ENCODE assay signal across 7 cellular contexts in the genomic region with DNA sequence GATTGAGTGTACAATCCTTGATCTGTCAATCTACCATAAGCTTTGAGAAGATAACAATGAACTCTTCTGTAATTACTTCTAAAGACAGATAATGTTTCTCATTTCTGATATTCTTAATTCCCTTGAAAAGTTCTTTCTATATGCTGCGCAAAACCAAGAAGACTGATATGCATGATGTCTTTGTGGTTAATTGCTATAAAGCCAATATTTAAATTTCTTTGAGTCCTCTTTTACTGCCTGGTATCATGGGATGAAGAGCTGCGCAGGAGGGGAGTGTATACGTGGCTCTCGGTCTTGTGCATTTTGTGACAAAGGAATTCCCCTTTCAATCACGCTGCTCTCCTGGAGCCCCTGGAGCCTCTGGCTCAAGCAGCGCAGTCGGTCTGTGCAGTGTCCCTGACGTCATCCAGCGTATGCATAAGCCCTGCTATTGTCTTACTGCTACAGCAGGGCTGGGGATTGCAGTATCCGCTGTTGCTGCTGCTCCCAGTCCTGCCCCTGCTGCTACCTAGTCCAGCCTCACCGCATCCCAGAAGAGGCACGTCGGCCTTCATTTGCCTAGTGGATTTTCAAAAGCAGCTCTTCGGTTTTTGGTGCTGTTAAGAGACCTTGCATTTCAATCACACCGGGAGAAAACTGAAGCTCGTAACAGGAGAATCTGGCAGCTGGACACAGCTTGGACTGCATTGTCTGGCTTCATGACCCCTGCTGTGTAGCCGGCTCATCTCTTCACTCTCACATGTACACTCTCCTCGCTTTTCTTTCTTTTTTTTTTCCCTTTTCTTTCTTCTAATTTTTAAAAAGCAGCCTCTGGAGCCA.
A peak's percentile ranks its signal among the peaks of the same experiment; 100 is the strongest.
DNase-seq lines count a peak whose midpoint lies in the region; ATAC-seq and TF ChIP-seq lines count a peak whose summit lies in the region.

No MANE protein-coding gene starts in this region.

- no peaks in the 10 kb centered on the region for H3K36me3 Mint-ChIP-seq in activated CD8-positive, alpha-beta memory T cell treated with anti-CD3 and anti-CD28 coated beads, Interleukin-2, amount 10 ng/mL, durations not matched to agents 7 days and 5 days

- H3K9me3 ChIP-seq in MG63 (no peaks in the 10 kb centered on the region), gastroesophageal sphincter (no peaks in the 10 kb centered on the region)

- peaks cover 5 to 39% (median 5%) of the 10 kb centered on the region in 3 donors for H3K4me1 ChIP-seq in gastroesophageal sphincter

- H3K4me3 Mint-ChIP-seq in activated CD8-positive, alpha-beta memory T cell treated with anti-CD3 and anti-CD28 coated beads, Interleukin-2, amount 10 ng/mL, durations not matched to agents 7 days and 5 days, result no peak overlapping the region

- peaks cover 16% of the 10 kb centered on the region for H3K4me1 Mint-ChIP-seq in activated CD8-positive, alpha-beta memory T cell treated with anti-CD3 and anti-CD28 coated beads, Interleukin-2, amount 10 ng/mL, durations not matched to agents 7 days and 5 days

- H3K4me3 ChIP-seq in MG63 (no peak overlapping the region), gastroesophageal sphincter (peak overlapping the region; percentile 22 to 45)

- DNase-seq in MG63, result peak; percentile 9
- DNase-seq in SW480 (ENCODE audit: low spot score), result peak; percentile 98
- peak; percentile 83 for DNase-seq in occipital lobe (lab: John Stamatoyannopoulos, UW)
- DNase-seq in activated CD8-positive, alpha-beta memory T cell treated with anti-CD3 and anti-CD28 coated beads, Interleukin-2, amount 10 ng/mL, durations not matched to agents 7 days and 5 days, result no peak
- DNase-seq in RPMI8226, result no peak

- CTCF ChIA-PET in activated CD8-positive, alpha-beta memory T cell treated with anti-CD3 and anti-CD28 coated beads, Interleukin-2, amount 10 ng/mL, durations not matched to agents 7 days and 5 days (lab: Charles Lee), result interaction anchor here (1.6 kb wide), 1 partner anchor 122 kb away, joined by 5 read pairs; no protein-coding TSS in a partner anchor

- TF ChIP-seq CTCF in gastroesophageal sphincter (IDR thresholded peaks at IDR 0.05), result no peak

- no peak for TF ChIP-seq POLR2A in gastroesophageal sphincter (IDR thresholded peaks at IDR 0.05)

- H3K9me3 Mint-ChIP-seq in activated CD8-positive, alpha-beta memory T cell treated with anti-CD3 and anti-CD28 coated beads, Interleukin-2, amount 10 ng/mL, durations not matched to agents 7 days and 5 days (ENCODE audit: low read depth), result no peaks in the 10 kb centered on the region

- H3K27me3 ChIP-seq in MG63 (no peaks in the 10 kb centered on the region), gastroesophageal sphincter (no peaks in the 10 kb centered on the region)

- H3K36me3 ChIP-seq in MG63, result no peaks in the 10 kb centered on the region
- no peaks in the 10 kb centered on the region for H3K36me3 ChIP-seq in gastroesophageal sphincter

- TF ChIP-seq EP300 in gastroesophageal sphincter (IDR thresholded peaks at IDR 0.05), result no peak

- peak; percentile 96 for ATAC-seq in gastroesophageal sphincter
- no peak for ATAC-seq in GM18498 (IDR thresholded peaks at IDR 0.05; ENCODE audit: unreplicated experiment)
- no peak for ATAC-seq in activated CD8-positive, alpha-beta memory T cell treated with anti-CD3 and anti-CD28 coated beads, Interleukin-2, amount 10 ng/mL, durations not matched to agents 7 days and 5 days

- H3K27ac Mint-ChIP-seq in activated CD8-positive, alpha-beta memory T cell treated with anti-CD3 and anti-CD28 coated beads, Interleukin-2, amount 10 ng/mL, durations not matched to agents 7 days and 5 days, result no peak overlapping the region

- peak overlapping the region in 3 of 4 donors; percentile 61 to 75 (median 70) for H3K27ac ChIP-seq in gastroesophageal sphincter

- 15% methylated on average over 15 to 16 of the region's 18 CpGs for WGBS in gastroesophageal sphincter (ENCODE audit: low coverage in 1 of 2), 2 donors

- peaks cover 6% of the 10 kb centered on the region for H3K27me3 Mint-ChIP-seq in activated CD8-positive, alpha-beta memory T cell treated with anti-CD3 and anti-CD28 coated beads, Interleukin-2, amount 10 ng/mL, durations not matched to agents 7 days and 5 days

Comparison
In these comparisons a context has a peak if more than half of its experiments do, and no peak if none do; other contexts are left out.
1. DNase-seq: peak in MG63 (single experiment), SW480 (single experiment) and occipital lobe (single experiment); none in activated CD8-positive, alpha-beta memory T cell treated with anti-CD3 and anti-CD28 coated beads, Interleukin-2, amount 10 ng/mL, durations not matched to agents 7 days and 5 days (single experiment) and RPMI8226 (single experiment).